1 cellular context compared by ENCODE assay signal in genomic region chr5:149614034-149614907, GRCh38.
TF ChIP-seq lines count a peak whose summit lies in the region.

No MANE protein-coding gene starts in this region.

TF ChIP-seq in HEK293T, 16 proteins besides CTCF, POLR2A, EP300 and RAD21 (continued from another document):
- TF ChIP-seq CTBP1 (IDR thresholded peaks at IDR 0.05; ENCODE audit: borderline replicate concordance) (no peak), LEF1 (IDR thresholded peaks at IDR 0.05; ENCODE audit: borderline replicate concordance) (no peak), TARDBP (IDR thresholded peaks at IDR 0.05) (no peak), PKNOX1 (IDR thresholded peaks at IDR 0.05) (no peak), ARNT (IDR thresholded peaks at IDR 0.05) (no peak), ZNF384 (IDR thresholded peaks at IDR 0.05) (no peak), SUZ12 (IDR thresholded peaks at IDR 0.05) (no peak), BHLHE40 (IDR thresholded peaks at IDR 0.05; ENCODE audit: borderline replicate concordance) (no peak), SP1 (IDR thresholded peaks at IDR 0.05) (no peak), FOXM1 (IDR thresholded peaks at IDR 0.05; ENCODE audit: borderline replicate concordance) (no peak)
